Comparison of ENCODE assay signal across 28 cellular contexts in genomic region chr20:59821201-59821600, GRCh38.
DNase-seq lines count a peak whose midpoint lies in the region; TF ChIP-seq lines count a peak whose summit lies in the region.
"Had no signal": no experiment of that assay in that cellular context is flagged by ENCODE, and none has a peak within 500 bp of the region (broad histone marks: within the 10 kb centered on the region; RNA-seq: fewer than 3 reads in every experiment).

No MANE protein-coding gene starts in this region.

- H3K4me1 Mint-ChIP-seq in activated CD4-positive, alpha-beta memory T cell treated with anti-CD3 and anti-CD28 coated beads, Interleukin-2, amount 10 ng/mL, durations not matched to agents 7 days and 5 days: no peaks in the 10 kb centered on the region
- no peaks in the 10 kb centered on the region for H3K4me1 Mint-ChIP-seq in activated CD4-positive, alpha-beta memory T cell treated with anti-CD3 and anti-CD28 coated beads for 36 hours (ENCODE audit: low read depth)
- H3K4me1 Mint-ChIP-seq: activated B cell treated with CpG ODN at 0.5 μM for 24 hours; CD4-positive, CD25-positive, alpha-beta regulatory T cell; stimulated activated effector memory CD8-positive, alpha-beta T cell treated with anti-CD3 and anti-CD28 coated beads, Interleukin-12 subunit alpha, Interleukin-12 subunit beta, amount 100 ng/mL, for 72 hours had no signal

- no peaks in the 10 kb centered on the region for H3K36me3 Mint-ChIP-seq in activated CD4-positive, alpha-beta memory T cell treated with anti-CD3 and anti-CD28 coated beads, Interleukin-2, amount 10 ng/mL, durations not matched to agents 7 days and 5 days (ENCODE audit: low read depth)
- no peaks in the 10 kb centered on the region for H3K36me3 Mint-ChIP-seq in activated CD4-positive, alpha-beta memory T cell treated with anti-CD3 and anti-CD28 coated beads for 36 hours
- H3K36me3 Mint-ChIP-seq: CD4-positive, CD25-positive, alpha-beta regulatory T cell; stimulated activated effector memory CD8-positive, alpha-beta T cell treated with anti-CD3 and anti-CD28 coated beads, Interleukin-12 subunit alpha, Interleukin-12 subunit beta, amount 100 ng/mL, for 72 hours had no signal

- 97% methylated on average over 7 of the region's 7 CpGs for WGBS in esophagus muscularis mucosa
- WGBS in spleen, 5 donors: 91 to 94% (median 94%) methylated on average over 7 of the region's 7 CpGs
- WGBS in transverse colon (ENCODE audit: low coverage in 1 of 2), 2 donors: 80 to 83% methylated on average over 1 to 7 of the region's 7 CpGs

- CTCF ChIA-PET in activated CD4-positive, alpha-beta memory T cell treated with anti-CD3 and anti-CD28 coated beads, Interleukin-2, amount 10 ng/mL, durations not matched to agents 7 days and 5 days (lab: Charles Lee): no interaction called here
- CTCF ChIA-PET in activated CD4-positive, alpha-beta memory T cell treated with anti-CD3 and anti-CD28 coated beads for 36 hours (lab: Charles Lee): interaction anchor here (0.9 kb wide), 1 partner anchor 250 kb away, joined by 3 read pairs; no protein-coding TSS in a partner anchor
- CTCF ChIA-PET in RWPE1 (lab: Yijun Ruan, JAX): no interaction called here

- peak overlapping the region; percentile 80 for H3K27ac ChIP-seq in RWPE1
- H3K27ac ChIP-seq in esophagus muscularis mucosa (replicated peaks in 1 of 4): no peak overlapping the region
- H3K27ac ChIP-seq in spleen: no peak overlapping the region
- H3K27ac ChIP-seq in transverse colon: no peak overlapping the region
- H3K27ac ChIP-seq: epithelial cell of prostate, SK-N-MC, thoracic aorta, vagina had no signal

- H3K4me3 ChIP-seq in esophagus muscularis mucosa (no peak overlapping the region), spleen (no peak overlapping the region), transverse colon (no peak overlapping the region)
- H3K4me3 ChIP-seq: body of pancreas, K562, SK-N-MC, thoracic aorta, vagina had no signal

- H3K36me3 ChIP-seq in esophagus muscularis mucosa (no peaks in the 10 kb centered on the region), spleen (no peaks in the 10 kb centered on the region), transverse colon (no peaks in the 10 kb centered on the region)
- H3K36me3 ChIP-seq: thoracic aorta, vagina had no signal

- H3K4me3 Mint-ChIP-seq in activated CD4-positive, alpha-beta memory T cell treated with anti-CD3 and anti-CD28 coated beads, Interleukin-2, amount 10 ng/mL, durations not matched to agents 7 days and 5 days: no peak overlapping the region
- H3K4me3 Mint-ChIP-seq in activated CD4-positive, alpha-beta memory T cell treated with anti-CD3 and anti-CD28 coated beads for 36 hours: no peak overlapping the region
- H3K4me3 Mint-ChIP-seq: activated B cell treated with CpG ODN at 0.5 μM for 24 hours; activated naive CD4-positive, alpha-beta T cell treated with anti-CD3 and anti-CD28 coated beads for 36 hours; activated T-helper 1 cell treated with anti-CD3 and anti-CD28 coated beads, Interleukin-12 subunit alpha, Interleukin-12 subunit beta, Interleukin-2, Interleukin-4 antibody, amounts not matched to agents 30 ng/mL and 10 ng/mL and 1 ng/mL, durations not matched to agents 14 hours and 24 hours and 36 hours; CD4-positive, CD25-positive, alpha-beta regulatory T cell; stimulated activated effector memory CD8-positive, alpha-beta T cell treated with anti-CD3 and anti-CD28 coated beads, Interleukin-12 subunit alpha, Interleukin-12 subunit beta, amount 100 ng/mL, for 72 hours; T-helper 1 cell treated with Interleukin-12 subunit alpha and Interleukin-12 subunit beta and Interleukin-4 antibody, amounts not matched to agents 30 μg/mL and 1 μg/mL, for 36 hours had no signal

- no peak for TF ChIP-seq POLR2A in esophagus muscularis mucosa (IDR thresholded peaks at IDR 0.05; ENCODE audit: low read depth)
- TF ChIP-seq POLR2A in spleen (IDR thresholded peaks at IDR 0.05): no peak
- TF ChIP-seq POLR2A in transverse colon (IDR thresholded peaks at IDR 0.05): no peak

- H3K27me3 ChIP-seq in esophagus muscularis mucosa: no peaks in the 10 kb centered on the region
- H3K27me3 ChIP-seq in spleen (replicated peaks in 1 of 7): peaks cover 0 to 17% (median 0%) of the 10 kb centered on the region in 7 donors
- H3K27me3 ChIP-seq in transverse colon: no peaks in the 10 kb centered on the region
- H3K27me3 ChIP-seq: body of pancreas, vagina had no signal

- H3K27ac Mint-ChIP-seq in activated CD4-positive, alpha-beta memory T cell treated with anti-CD3 and anti-CD28 coated beads, Interleukin-2, amount 10 ng/mL, durations not matched to agents 7 days and 5 days: no peak overlapping the region
- no peak overlapping the region for H3K27ac Mint-ChIP-seq in activated CD4-positive, alpha-beta memory T cell treated with anti-CD3 and anti-CD28 coated beads for 36 hours
- H3K27ac Mint-ChIP-seq: activated B cell treated with CpG ODN at 0.5 μM for 24 hours; activated naive CD4-positive, alpha-beta T cell treated with anti-CD3 and anti-CD28 coated beads for 36 hours; activated T-helper 1 cell treated with anti-CD3 and anti-CD28 coated beads, Interleukin-12 subunit alpha, Interleukin-12 subunit beta, Interleukin-2, Interleukin-4 antibody, amounts not matched to agents 30 ng/mL and 10 ng/mL and 1 ng/mL, durations not matched to agents 14 hours and 24 hours and 36 hours; CD4-positive, CD25-positive, alpha-beta regulatory T cell; progenitor cell of endocrine pancreas; stimulated activated effector memory CD8-positive, alpha-beta T cell treated with anti-CD3 and anti-CD28 coated beads, Interleukin-12 subunit alpha, Interleukin-12 subunit beta, amount 100 ng/mL, for 72 hours; T-helper 1 cell treated with Interleukin-12 subunit alpha and Interleukin-12 subunit beta and Interleukin-4 antibody, amounts not matched to agents 30 μg/mL and 1 μg/mL, for 36 hours had no signal

- TF ChIP-seq EP300 in esophagus muscularis mucosa (IDR thresholded peaks at IDR 0.05): no peak
- TF ChIP-seq EP300 in transverse colon (IDR thresholded peaks at IDR 0.05; ENCODE audit: low read depth): no peak

- TF ChIP-seq CTCF in RWPE1 (conservative IDR thresholded peaks at IDR 0.05; ENCODE audit: low read depth): no peak
- no peak for TF ChIP-seq CTCF in esophagus muscularis mucosa (IDR thresholded peaks at IDR 0.05)
- no peak for TF ChIP-seq CTCF in spleen (IDR thresholded peaks at IDR 0.05 in 8 of 11, conservative IDR thresholded peaks at IDR 0.05 in 3 of 11)
- TF ChIP-seq CTCF in transverse colon (IDR thresholded peaks at IDR 0.05): no peak

- POLR2A ChIA-PET in activated CD4-positive, alpha-beta memory T cell treated with anti-CD3 and anti-CD28 coated beads, Interleukin-2, amount 10 ng/mL, durations not matched to agents 7 days and 5 days (lab: Charles Lee): no interaction called here
- POLR2A ChIA-PET in activated CD4-positive, alpha-beta memory T cell treated with anti-CD3 and anti-CD28 coated beads for 36 hours (lab: Charles Lee): no interaction called here
- POLR2A ChIA-PET in RWPE1 (lab: Yijun Ruan, JAX; ENCODE audit: low non-redundant PET): no interaction called here

- intact Hi-C loops in activated CD4-positive, alpha-beta memory T cell treated with anti-CD3 and anti-CD28 coated beads for 36 hours (cut with micrococcal nuclease): no loop called here
- intact Hi-C loops in esophagus muscularis mucosa (cut with DNase I) (no loop called here), spleen (cut with DNase I; ENCODE audit: low total_unique reads) (no loop called here), transverse colon (cut with DNase I; ENCODE audit: low total_unique reads) (no loop called here)

- H3K9me3 ChIP-seq in esophagus muscularis mucosa (no peaks in the 10 kb centered on the region), spleen (no peaks in the 10 kb centered on the region), transverse colon (no peaks in the 10 kb centered on the region)
- H3K9me3 ChIP-seq: body of pancreas, thoracic aorta, vagina had no signal

- DNase-seq in activated CD4-positive, alpha-beta memory T cell treated with anti-CD3 and anti-CD28 coated beads, Interleukin-2, amount 10 ng/mL, durations not matched to agents 7 days and 5 days: peak; percentile 6
- no peak for DNase-seq in activated CD4-positive, alpha-beta memory T cell treated with anti-CD3 and anti-CD28 coated beads for 36 hours
- DNase-seq in RWPE1 (ENCODE audit: low spot score) (no peak), esophagus muscularis mucosa (ENCODE audit: extremely low spot score) (peak; percentile 60), spleen (peak; percentile 47), transverse colon (no peak), ureter (ENCODE audit: low spot score) (no peak), NCI-H1436 treated with DMSO at 0.1 percent for 48 hours (lab: John Stamatoyannopoulos, UW) (no peak)
- DNase-seq: activated B cell treated with CpG ODN at 0.5 μM for 24 hours; activated CD8-positive, alpha-beta memory T cell treated with anti-CD3 and anti-CD28 coated beads, Interleukin-2, amount 50 U/mL, for 48 hours; activated naive CD4-positive, alpha-beta T cell treated with anti-CD3 and anti-CD28 coated beads for 36 hours; CD4-positive, CD25-positive, alpha-beta regulatory T cell; effector CD8-positive, alpha-beta T cell; NCI-H1092; NCI-H1694 treated with DMSO at 0.1 percent for 48 hours; NCI-H82; stimulated activated CD4-positive, alpha-beta T cell treated with anti-CD3 and anti-CD28 coated beads, Interleukin-12 subunit alpha, Interleukin-12 subunit beta, amount 100 ng/mL, for 4 hours; stimulated activated CD4-positive, alpha-beta T cell treated with anti-CD3 and anti-CD28 coated beads, Interleukin-2, amount 100 ng/mL, for 48 hours had no signal

- in situ Hi-C loops in transverse colon (cut with MboI; ENCODE audit: low pct_ligation_motif_present in 1 of 4, low pct_unique_long_range_greater_than_20kb in 1 of 4, low sequenced_read_pairs in 3 of 4): no loop called here

- H3K27me3 Mint-ChIP-seq in activated CD4-positive, alpha-beta memory T cell treated with anti-CD3 and anti-CD28 coated beads, Interleukin-2, amount 10 ng/mL, durations not matched to agents 7 days and 5 days: no peaks in the 10 kb centered on the region
- peaks cover 3% of the 10 kb centered on the region for H3K27me3 Mint-ChIP-seq in activated CD4-positive, alpha-beta memory T cell treated with anti-CD3 and anti-CD28 coated beads for 36 hours
- H3K27me3 Mint-ChIP-seq: activated B cell treated with CpG ODN at 0.5 μM for 24 hours had no signal

- H3K4me1 ChIP-seq in esophagus muscularis mucosa (peaks cover 15 to 22% (median 18%) of the 10 kb centered on the region in 4 donors), spleen (peaks cover 0 to 5% (median 0%) of the 10 kb centered on the region in 6 donors), transverse colon (peaks cover 0 to 9% (median 4%) of the 10 kb centered on the region in 4 donors)

- no peaks in the 10 kb centered on the region for H3K9me3 Mint-ChIP-seq in activated CD4-positive, alpha-beta memory T cell treated with anti-CD3 and anti-CD28 coated beads, Interleukin-2, amount 10 ng/mL, durations not matched to agents 7 days and 5 days
- H3K9me3 Mint-ChIP-seq in activated CD4-positive, alpha-beta memory T cell treated with anti-CD3 and anti-CD28 coated beads for 36 hours: no peaks in the 10 kb centered on the region
- H3K9me3 Mint-ChIP-seq: activated B cell treated with CpG ODN at 0.5 μM for 24 hours; activated naive CD4-positive, alpha-beta T cell treated with anti-CD3 and anti-CD28 coated beads for 36 hours; activated T-helper 1 cell treated with anti-CD3 and anti-CD28 coated beads, Interleukin-12 subunit alpha, Interleukin-12 subunit beta, Interleukin-2, Interleukin-4 antibody, amounts not matched to agents 30 ng/mL and 10 ng/mL and 1 ng/mL, durations not matched to agents 14 hours and 24 hours and 36 hours; CD4-positive, CD25-positive, alpha-beta regulatory T cell; stimulated activated effector memory CD8-positive, alpha-beta T cell treated with anti-CD3 and anti-CD28 coated beads, Interleukin-12 subunit alpha, Interleukin-12 subunit beta, amount 100 ng/mL, for 72 hours; T-helper 1 cell treated with Interleukin-12 subunit alpha and Interleukin-12 subunit beta and Interleukin-4 antibody, amounts not matched to agents 30 μg/mL and 1 μg/mL, for 36 hours had no signal

Comparison
In these comparisons a context has a peak if more than half of its experiments do, and no peak if none do; other contexts are left out.
1. DNase-seq: peak in activated CD4-positive, alpha-beta memory T cell treated with anti-CD3 and anti-CD28 coated beads, Interleukin-2, amount 10 ng/mL, durations not matched to agents 7 days and 5 days (single experiment), esophagus muscularis mucosa (single experiment) and spleen (single experiment); none in activated CD4-positive, alpha-beta memory T cell treated with anti-CD3 and anti-CD28 coated beads for 36 hours (single experiment), RWPE1 (single experiment), transverse colon (single experiment), ureter (single experiment) and NCI-H1436 treated with DMSO at 0.1 percent for 48 hours (single experiment).